ENCODE assay signal across 2 cellular contexts in the genomic region with DNA sequence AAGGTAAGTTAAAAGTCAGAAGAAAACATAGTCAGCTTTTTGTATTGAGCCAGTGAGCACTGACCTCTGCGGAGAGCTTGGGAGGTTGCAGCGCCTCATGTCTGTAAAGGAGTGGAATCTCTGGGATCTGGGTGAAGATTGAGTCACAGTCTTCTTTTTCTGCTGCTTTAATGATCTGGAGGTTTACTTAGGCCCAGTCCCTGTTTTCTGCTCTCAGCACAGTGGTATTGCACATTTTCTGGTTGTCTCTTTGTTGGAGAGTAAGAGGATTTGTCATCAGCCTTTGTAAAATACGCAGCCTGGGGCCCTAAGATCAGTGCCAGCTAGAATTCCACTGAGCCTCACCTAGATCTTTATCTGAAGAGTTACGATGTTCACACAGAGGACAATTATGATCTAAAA.
TF ChIP-seq lines count a peak whose summit lies in the region.

No MANE protein-coding gene starts in this region.

TF ChIP-seq in A549, 52 proteins besides CTCF, POLR2A, EP300 and RAD21 (continued from another document):
- TF ChIP-seq ZNF302 (CRISPR knock-in tag; IDR thresholded peaks at IDR 0.05) (no peak), NPAS2 (CRISPR knock-in tag; IDR thresholded peaks at IDR 0.05; ENCODE audit: borderline replicate concordance) (no peak), GATA3 (IDR thresholded peaks at IDR 0.05; ENCODE audit: borderline replicate concordance) (peak; percentile 84; the same call in 1 of the 2 replicates), ESRRA (IDR thresholded peaks at IDR 0.05; ENCODE audit: borderline replicate concordance, low read length) (no peak), CHD2 (IDR thresholded peaks at IDR 0.05; ENCODE audit: low read length, partially characterized antibody) (no peak), HEYL (CRISPR knock-in tag; IDR thresholded peaks at IDR 0.05) (no peak), FOXS1 (CRISPR knock-in tag; IDR thresholded peaks at IDR 0.05) (no peak), RARB (CRISPR knock-in tag; IDR thresholded peaks at IDR 0.05) (no peak), CEBPB (IDR thresholded peaks at IDR 0.05) (peak; percentile 11 to 15; a peak in 1 of 4 replicates)
- TF ChIP-seq, protein P1, sequence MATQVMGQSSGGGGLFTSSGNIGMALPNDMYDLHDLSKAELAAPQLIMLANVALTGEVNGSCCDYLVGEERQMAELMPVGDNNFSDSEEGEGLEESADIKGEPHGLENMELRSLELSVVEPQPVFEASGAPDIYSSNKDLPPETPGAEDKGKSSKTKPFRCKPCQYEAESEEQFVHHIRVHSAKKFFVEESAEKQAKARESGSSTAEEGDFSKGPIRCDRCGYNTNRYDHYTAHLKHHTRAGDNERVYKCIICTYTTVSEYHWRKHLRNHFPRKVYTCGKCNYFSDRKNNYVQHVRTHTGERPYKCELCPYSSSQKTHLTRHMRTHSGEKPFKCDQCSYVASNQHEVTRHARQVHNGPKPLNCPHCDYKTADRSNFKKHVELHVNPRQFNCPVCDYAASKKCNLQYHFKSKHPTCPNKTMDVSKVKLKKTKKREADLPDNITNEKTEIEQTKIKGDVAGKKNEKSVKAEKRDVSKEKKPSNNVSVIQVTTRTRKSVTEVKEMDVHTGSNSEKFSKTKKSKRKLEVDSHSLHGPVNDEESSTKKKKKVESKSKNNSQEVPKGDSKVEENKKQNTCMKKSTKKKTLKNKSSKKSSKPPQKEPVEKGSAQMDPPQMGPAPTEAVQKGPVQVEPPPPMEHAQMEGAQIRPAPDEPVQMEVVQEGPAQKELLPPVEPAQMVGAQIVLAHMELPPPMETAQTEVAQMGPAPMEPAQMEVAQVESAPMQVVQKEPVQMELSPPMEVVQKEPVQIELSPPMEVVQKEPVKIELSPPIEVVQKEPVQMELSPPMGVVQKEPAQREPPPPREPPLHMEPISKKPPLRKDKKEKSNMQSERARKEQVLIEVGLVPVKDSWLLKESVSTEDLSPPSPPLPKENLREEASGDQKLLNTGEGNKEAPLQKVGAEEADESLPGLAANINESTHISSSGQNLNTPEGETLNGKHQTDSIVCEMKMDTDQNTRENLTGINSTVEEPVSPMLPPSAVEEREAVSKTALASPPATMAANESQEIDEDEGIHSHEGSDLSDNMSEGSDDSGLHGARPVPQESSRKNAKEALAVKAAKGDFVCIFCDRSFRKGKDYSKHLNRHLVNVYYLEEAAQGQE (IDR thresholded peaks at IDR 0.05), result no peak

TF ChIP-seq in HEK293, 187 proteins besides CTCF, POLR2A, EP300 and RAD21:
- TF ChIP-seq, protein P2, sequence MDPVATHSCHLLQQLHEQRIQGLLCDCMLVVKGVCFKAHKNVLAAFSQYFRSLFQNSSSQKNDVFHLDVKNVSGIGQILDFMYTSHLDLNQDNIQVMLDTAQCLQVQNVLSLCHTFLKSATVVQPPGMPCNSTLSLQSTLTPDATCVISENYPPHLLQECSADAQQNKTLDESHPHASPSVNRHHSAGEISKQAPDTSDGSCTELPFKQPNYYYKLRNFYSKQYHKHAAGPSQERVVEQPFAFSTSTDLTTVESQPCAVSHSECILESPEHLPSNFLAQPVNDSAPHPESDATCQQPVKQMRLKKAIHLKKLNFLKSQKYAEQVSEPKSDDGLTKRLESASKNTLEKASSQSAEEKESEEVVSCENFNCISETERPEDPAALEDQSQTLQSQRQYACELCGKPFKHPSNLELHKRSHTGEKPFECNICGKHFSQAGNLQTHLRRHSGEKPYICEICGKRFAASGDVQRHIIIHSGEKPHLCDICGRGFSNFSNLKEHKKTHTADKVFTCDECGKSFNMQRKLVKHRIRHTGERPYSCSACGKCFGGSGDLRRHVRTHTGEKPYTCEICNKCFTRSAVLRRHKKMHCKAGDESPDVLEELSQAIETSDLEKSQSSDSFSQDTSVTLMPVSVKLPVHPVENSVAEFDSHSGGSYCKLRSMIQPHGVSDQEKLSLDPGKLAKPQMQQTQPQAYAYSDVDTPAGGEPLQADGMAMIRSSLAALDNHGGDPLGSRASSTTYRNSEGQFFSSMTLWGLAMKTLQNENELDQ (tag by site-specific recombination; IDR thresholded peaks at IDR 0.05; ENCODE audit: low read depth), result no peak
- TF ChIP-seq ZNF302 (tag by site-specific recombination; IDR thresholded peaks at IDR 0.05; ENCODE audit: low read depth), result no peak
- TF ChIP-seq, protein P3, sequence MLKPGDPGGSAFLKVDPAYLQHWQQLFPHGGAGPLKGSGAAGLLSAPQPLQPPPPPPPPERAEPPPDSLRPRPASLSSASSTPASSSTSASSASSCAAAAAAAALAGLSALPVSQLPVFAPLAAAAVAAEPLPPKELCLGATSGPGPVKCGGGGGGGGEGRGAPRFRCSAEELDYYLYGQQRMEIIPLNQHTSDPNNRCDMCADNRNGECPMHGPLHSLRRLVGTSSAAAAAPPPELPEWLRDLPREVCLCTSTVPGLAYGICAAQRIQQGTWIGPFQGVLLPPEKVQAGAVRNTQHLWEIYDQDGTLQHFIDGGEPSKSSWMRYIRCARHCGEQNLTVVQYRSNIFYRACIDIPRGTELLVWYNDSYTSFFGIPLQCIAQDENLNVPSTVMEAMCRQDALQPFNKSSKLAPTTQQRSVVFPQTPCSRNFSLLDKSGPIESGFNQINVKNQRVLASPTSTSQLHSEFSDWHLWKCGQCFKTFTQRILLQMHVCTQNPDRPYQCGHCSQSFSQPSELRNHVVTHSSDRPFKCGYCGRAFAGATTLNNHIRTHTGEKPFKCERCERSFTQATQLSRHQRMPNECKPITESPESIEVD (tag by site-specific recombination; IDR thresholded peaks at IDR 0.05), result peak; percentile 72
- TF ChIP-seq ZNF202 (tag by site-specific recombination; IDR thresholded peaks at IDR 0.05; ENCODE audit: borderline replicate concordance), result no peak
